Comparison of ENCODE assay signal across 16 cellular contexts in genomic region chr12:132286912-132287311, GRCh38. TPM values are rescaled to one million over a fixed set of nuclear protein-coding genes. Genes with fewer than 3 reads are reported as not detected.
DNase-seq lines count a peak whose midpoint lies in the region; ATAC-seq and TF ChIP-seq lines count a peak whose summit lies in the region.
"Had no signal": no experiment of that assay in that cellular context is flagged by ENCODE, and none has a peak within 500 bp of the region (broad histone marks: within the 10 kb centered on the region; RNA-seq: fewer than 3 reads in every experiment).

No MANE protein-coding gene starts in this region.

- no peaks in the 10 kb centered on the region for H3K4me1 ChIP-seq in lower lobe of right lung

- H3K9me3 ChIP-seq in lower lobe of right lung = no peaks in the 10 kb centered on the region
- H3K9me3 ChIP-seq: gastroesophageal sphincter had no signal

- TF ChIP-seq EP300 in Ishikawa (IDR thresholded peaks at IDR 0.05; ENCODE audit: borderline replicate concordance) = no peak

- no peak overlapping the region for H3K27ac Mint-ChIP-seq in WTC11
- H3K27ac Mint-ChIP-seq: activated B cell treated with CpG ODN at 0.5 μM for 24 hours; activated CD8-positive, alpha-beta memory T cell treated with anti-CD3 and anti-CD28 coated beads, Interleukin-2, amount 10 ng/mL, durations not matched to agents 7 days and 5 days had no signal

- ATAC-seq in WTC11 = no peak
- no peak for ATAC-seq in lower lobe of right lung
- no peak for ATAC-seq in HG02973 (IDR thresholded peaks at IDR 0.05; ENCODE audit: unreplicated experiment)
- ATAC-seq: activated CD8-positive, alpha-beta memory T cell treated with anti-CD3 and anti-CD28 coated beads, Interleukin-2, amount 10 ng/mL, durations not matched to agents 7 days and 5 days had no signal

- H3K4me1 Mint-ChIP-seq in WTC11 = peaks cover 21% of the 10 kb centered on the region
- H3K4me1 Mint-ChIP-seq: activated CD8-positive, alpha-beta memory T cell treated with anti-CD3 and anti-CD28 coated beads, Interleukin-2, amount 10 ng/mL, durations not matched to agents 7 days and 5 days had no signal

- H3K4me3 ChIP-seq in lower lobe of right lung (no peak overlapping the region), H7 (ENCODE audit: insufficient read depth, low read depth, low read length) (no peak overlapping the region)

- H3K27me3 Mint-ChIP-seq in WTC11 (ENCODE audit: low read depth) = peaks cover 46% of the 10 kb centered on the region

- H3K36me3 ChIP-seq in lower lobe of right lung (no peaks in the 10 kb centered on the region), H7 (replicated peaks; ENCODE audit: control insufficient read depth, insufficient read depth, low read length) (no peaks in the 10 kb centered on the region)
- H3K36me3 ChIP-seq: gastroesophageal sphincter had no signal

- CTCF ChIA-PET in WTC11 (lab: Charles Lee) = interaction anchor here (1.0 to 4.3 kb wide), 3 partner anchors 12 to 127 kb away, joined by 3 to 51 read pairs (median 29); no protein-coding TSS in a partner anchor

- DNase-seq in Daoy (ENCODE audit: low read depth) (peak; percentile 75), WTC11 (ENCODE audit: low spot score) (peak; percentile 5), lower lobe of right lung (peak; percentile 36), KBM-7 (no peak), SKM-1 (lab: John Stamatoyannopoulos, UW; ENCODE audit: unreplicated experiment) (no peak), H7 (no peak)
- DNase-seq: activated B cell treated with CpG ODN at 0.5 μM for 24 hours; activated CD8-positive, alpha-beta memory T cell treated with anti-CD3 and anti-CD28 coated beads, Interleukin-2, amount 10 ng/mL, durations not matched to agents 7 days and 5 days; activated naive CD4-positive, alpha-beta T cell treated with Interleukin-2 at 50 U/mL for 16 hours; occipital lobe; stimulated activated CD4-positive, alpha-beta T cell treated with anti-CD3 and anti-CD28 coated beads, Interleukin-12 subunit alpha, Interleukin-12 subunit beta, amount 100 ng/mL, for 4 hours had no signal

- H3K36me3 Mint-ChIP-seq in WTC11 = peaks cover 1% of the 10 kb centered on the region
- H3K36me3 Mint-ChIP-seq: activated CD8-positive, alpha-beta memory T cell treated with anti-CD3 and anti-CD28 coated beads, Interleukin-2, amount 10 ng/mL, durations not matched to agents 7 days and 5 days had no signal

- no peak for TF ChIP-seq RAD21 in Ishikawa (IDR thresholded peaks at IDR 0.05; ENCODE audit: low read depth)

- H3K4me3 Mint-ChIP-seq in WTC11 = no peak overlapping the region
- H3K4me3 Mint-ChIP-seq: activated B cell treated with CpG ODN at 0.5 μM for 24 hours; activated CD8-positive, alpha-beta memory T cell treated with anti-CD3 and anti-CD28 coated beads, Interleukin-2, amount 10 ng/mL, durations not matched to agents 7 days and 5 days had no signal

- in situ Hi-C loops in KBM-7 (cut with MboI; ENCODE audit: low pct_unique_long_range_greater_than_20kb, low sequenced_read_pairs) = no loop called here

- H3K27ac ChIP-seq in lower lobe of right lung = no peak overlapping the region
- H3K27ac ChIP-seq: gastroesophageal sphincter had no signal

- H3K27me3 ChIP-seq in lower lobe of right lung (ENCODE audit: low read depth) (peaks cover 54% of the 10 kb centered on the region), H7 (ENCODE audit: control insufficient read depth, insufficient read depth, low read length) (peaks cover 9% of the 10 kb centered on the region; the same call in 1 of the 2 replicates)

- TF ChIP-seq CTCF in WTC11 (IDR thresholded peaks at IDR 0.05) = no peak
- no peak for TF ChIP-seq CTCF in lower lobe of right lung (IDR thresholded peaks at IDR 0.05)

- intact Hi-C loops in lower lobe of right lung (cut with DNase I) = no loop called here

- POLR2A ChIA-PET in WTC11 (lab: Charles Lee) = no interaction called here

- peaks cover 1% of the 10 kb centered on the region for H3K9me3 Mint-ChIP-seq in WTC11
- H3K9me3 Mint-ChIP-seq: activated B cell treated with CpG ODN at 0.5 μM for 24 hours had no signal

TF ChIP-seq in Ishikawa, 13 proteins besides CTCF, POLR2A, EP300 and RAD21:
- peak; percentile 65 for TF ChIP-seq CEBPB (IDR thresholded peaks at IDR 0.05)
- no peak for TF ChIP-seq EGR1 (IDR thresholded peaks at IDR 0.05)
- TF ChIP-seq, protein P1, sequence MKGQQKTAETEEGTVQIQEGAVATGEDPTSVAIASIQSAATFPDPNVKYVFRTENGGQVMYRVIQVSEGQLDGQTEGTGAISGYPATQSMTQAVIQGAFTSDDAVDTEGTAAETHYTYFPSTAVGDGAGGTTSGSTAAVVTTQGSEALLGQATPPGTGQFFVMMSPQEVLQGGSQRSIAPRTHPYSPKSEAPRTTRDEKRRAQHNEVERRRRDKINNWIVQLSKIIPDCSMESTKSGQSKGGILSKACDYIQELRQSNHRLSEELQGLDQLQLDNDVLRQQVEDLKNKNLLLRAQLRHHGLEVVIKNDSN (IDR thresholded peaks at IDR 0.05) = no peak
- TF ChIP-seq FOXM1 (IDR thresholded peaks at IDR 0.05; ENCODE audit: borderline replicate concordance, low read depth) = no peak
- no peak for TF ChIP-seq NFIC (IDR thresholded peaks at IDR 0.05)
- no peak for TF ChIP-seq TEAD4 (IDR thresholded peaks at IDR 0.05)
- TF ChIP-seq MAX (IDR thresholded peaks at IDR 0.05) = peak; percentile 16; the same call in 1 of the 2 replicates

TF ChIP-seq in WTC11, 78 proteins besides CTCF, POLR2A, EP300 and RAD21:
- no peak for TF ChIP-seq E2F4 (CRISPR knock-in tag; IDR thresholded peaks at IDR 0.05; ENCODE audit: borderline replicate concordance, low read depth)
- TF ChIP-seq, protein P2, sequence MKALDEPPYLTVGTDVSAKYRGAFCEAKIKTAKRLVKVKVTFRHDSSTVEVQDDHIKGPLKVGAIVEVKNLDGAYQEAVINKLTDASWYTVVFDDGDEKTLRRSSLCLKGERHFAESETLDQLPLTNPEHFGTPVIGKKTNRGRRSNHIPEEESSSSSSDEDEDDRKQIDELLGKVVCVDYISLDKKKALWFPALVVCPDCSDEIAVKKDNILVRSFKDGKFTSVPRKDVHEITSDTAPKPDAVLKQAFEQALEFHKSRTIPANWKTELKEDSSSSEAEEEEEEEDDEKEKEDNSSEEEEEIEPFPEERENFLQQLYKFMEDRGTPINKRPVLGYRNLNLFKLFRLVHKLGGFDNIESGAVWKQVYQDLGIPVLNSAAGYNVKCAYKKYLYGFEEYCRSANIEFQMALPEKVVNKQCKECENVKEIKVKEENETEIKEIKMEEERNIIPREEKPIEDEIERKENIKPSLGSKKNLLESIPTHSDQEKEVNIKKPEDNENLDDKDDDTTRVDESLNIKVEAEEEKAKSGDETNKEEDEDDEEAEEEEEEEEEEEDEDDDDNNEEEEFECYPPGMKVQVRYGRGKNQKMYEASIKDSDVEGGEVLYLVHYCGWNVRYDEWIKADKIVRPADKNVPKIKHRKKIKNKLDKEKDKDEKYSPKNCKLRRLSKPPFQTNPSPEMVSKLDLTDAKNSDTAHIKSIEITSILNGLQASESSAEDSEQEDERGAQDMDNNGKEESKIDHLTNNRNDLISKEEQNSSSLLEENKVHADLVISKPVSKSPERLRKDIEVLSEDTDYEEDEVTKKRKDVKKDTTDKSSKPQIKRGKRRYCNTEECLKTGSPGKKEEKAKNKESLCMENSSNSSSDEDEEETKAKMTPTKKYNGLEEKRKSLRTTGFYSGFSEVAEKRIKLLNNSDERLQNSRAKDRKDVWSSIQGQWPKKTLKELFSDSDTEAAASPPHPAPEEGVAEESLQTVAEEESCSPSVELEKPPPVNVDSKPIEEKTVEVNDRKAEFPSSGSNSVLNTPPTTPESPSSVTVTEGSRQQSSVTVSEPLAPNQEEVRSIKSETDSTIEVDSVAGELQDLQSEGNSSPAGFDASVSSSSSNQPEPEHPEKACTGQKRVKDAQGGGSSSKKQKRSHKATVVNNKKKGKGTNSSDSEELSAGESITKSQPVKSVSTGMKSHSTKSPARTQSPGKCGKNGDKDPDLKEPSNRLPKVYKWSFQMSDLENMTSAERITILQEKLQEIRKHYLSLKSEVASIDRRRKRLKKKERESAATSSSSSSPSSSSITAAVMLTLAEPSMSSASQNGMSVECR (CRISPR knock-in tag; IDR thresholded peaks at IDR 0.05; ENCODE audit: borderline replicate concordance) = no peak

RNA-seq across cellular contexts. Expression of gene GALNT9, which starts 42.5 kb away (rescaled TPM):
- total RNA-seq in Daoy (2014; rRNA removed; shearing (Covaris generic)) = 0.29 TPM in 1 of 2 replicates, not detected in the other
- 0.66 to 1.1 TPM (median 0.90 TPM) in 3 replicates for total RNA-seq in WTC11 (2021)
- total RNA-seq in lower lobe of right lung = not detected
- total RNA-seq in H7 (2014; rRNA removed; shearing (Covaris generic)) = 0.44 and 0.45 TPM in 2 replicates
- total RNA-seq: activated B cell treated with CpG ODN at 0.5 μM for 24 hours; activated CD8-positive, alpha-beta memory T cell treated with anti-CD3 and anti-CD28 coated beads, Interleukin-2, amount 10 ng/mL, durations not matched to agents 7 days and 5 days; mesenteric fat pad; subcutaneous adipose tissue had no signal

Comparison
In these comparisons a context has a peak if more than half of its experiments do, and no peak if none do; other contexts are left out.
1. DNase-seq: peak in Daoy (single experiment), WTC11 (single experiment) and lower lobe of right lung (single experiment); none in KBM-7 (single experiment), SKM-1 (single experiment) and H7 (single experiment).